Comparison of ENCODE assay signal across 8 cellular contexts in the genomic region with DNA sequence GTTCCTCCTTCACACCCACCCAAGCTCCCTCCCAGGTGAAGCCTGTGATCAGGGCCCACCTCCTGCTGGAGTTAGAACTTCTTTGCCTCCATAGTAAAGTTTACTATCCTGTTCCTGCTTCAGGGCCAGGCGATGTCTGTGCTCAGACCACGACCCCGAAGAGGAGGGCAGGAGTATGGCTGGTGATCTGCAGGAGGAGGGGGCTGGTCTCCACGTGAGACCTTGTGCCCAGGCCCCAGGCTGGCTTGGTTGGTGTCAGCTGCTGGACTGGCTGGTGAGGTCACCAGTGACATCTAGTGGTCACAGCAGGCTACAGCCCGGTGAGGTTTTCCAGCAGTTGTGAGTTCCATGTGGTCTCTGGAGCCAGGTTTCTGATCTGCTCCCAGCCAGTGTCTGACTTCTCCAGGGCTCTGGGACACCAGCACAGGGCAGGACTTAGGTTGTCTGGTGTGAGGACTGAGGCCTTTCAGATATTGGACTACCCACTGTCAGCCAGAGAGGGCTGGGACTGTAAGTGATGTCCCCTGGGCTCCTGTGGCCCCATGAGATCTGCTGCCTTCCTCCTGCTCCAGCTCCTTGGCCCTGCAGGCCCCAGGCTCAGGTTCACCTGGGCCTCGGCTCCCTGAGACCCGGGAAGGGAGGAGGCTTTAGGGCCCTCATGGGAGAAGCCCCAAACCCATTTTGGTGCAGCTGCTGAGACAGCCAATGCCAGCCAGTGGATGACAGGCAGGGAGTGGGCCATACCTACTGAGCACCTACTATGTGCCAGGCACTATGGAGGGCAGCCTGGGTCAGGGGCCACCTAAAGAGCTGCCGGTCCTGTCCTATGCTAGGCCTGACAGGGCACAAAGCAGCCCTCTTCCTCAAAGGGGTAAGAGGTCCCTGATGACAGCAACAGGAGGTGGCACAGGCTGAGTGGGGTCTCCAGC. TPM values are rescaled to one million over a fixed set of nuclear protein-coding genes. Genes with fewer than 3 reads are reported as not detected.
DNase-seq lines count a peak whose midpoint lies in the region; ATAC-seq lines count a peak whose summit lies in the region.

No MANE protein-coding gene starts in this region.

- H3K36me3 Mint-ChIP-seq in activated CD8-positive, alpha-beta memory T cell treated with anti-CD3 and anti-CD28 coated beads, Interleukin-2, amount 10 ng/mL, durations not matched to agents 7 days and 5 days, result no peaks in the 10 kb centered on the region

- no peaks in the 10 kb centered on the region for H3K9me3 Mint-ChIP-seq in activated CD8-positive, alpha-beta memory T cell treated with anti-CD3 and anti-CD28 coated beads, Interleukin-2, amount 10 ng/mL, durations not matched to agents 7 days and 5 days (ENCODE audit: low read depth)

- peaks cover 23% of the 10 kb centered on the region for H3K27me3 Mint-ChIP-seq in activated CD8-positive, alpha-beta memory T cell treated with anti-CD3 and anti-CD28 coated beads, Interleukin-2, amount 10 ng/mL, durations not matched to agents 7 days and 5 days

- H3K4me3 Mint-ChIP-seq in activated CD8-positive, alpha-beta memory T cell treated with anti-CD3 and anti-CD28 coated beads, Interleukin-2, amount 10 ng/mL, durations not matched to agents 7 days and 5 days, result no peak overlapping the region

- CTCF ChIA-PET in activated CD8-positive, alpha-beta memory T cell treated with anti-CD3 and anti-CD28 coated beads, Interleukin-2, amount 10 ng/mL, durations not matched to agents 7 days and 5 days (lab: Charles Lee), result interaction anchor here (0.6 to 7.8 kb wide), 20 partner anchors 9 to 894 kb away, joined by 3 to 106 read pairs (median 6); a partner anchor contains a TSS

- no peak overlapping the region for H3K27ac Mint-ChIP-seq in activated CD8-positive, alpha-beta memory T cell treated with anti-CD3 and anti-CD28 coated beads, Interleukin-2, amount 10 ng/mL, durations not matched to agents 7 days and 5 days

- H3K4me1 Mint-ChIP-seq in activated CD8-positive, alpha-beta memory T cell treated with anti-CD3 and anti-CD28 coated beads, Interleukin-2, amount 10 ng/mL, durations not matched to agents 7 days and 5 days, result no peaks in the 10 kb centered on the region

- DNase-seq in EL, result peak; percentile 71
- peak; percentile 17 for DNase-seq in NCI-H82 treated with DMSO at 0.1 percent for 48 hours (lab: John Stamatoyannopoulos, UW; ENCODE audit: unreplicated experiment)
- peak; percentile 74 for DNase-seq in activated CD8-positive, alpha-beta memory T cell treated with anti-CD3 and anti-CD28 coated beads, Interleukin-2, amount 10 ng/mL, durations not matched to agents 7 days and 5 days
- peak; percentile 89 for DNase-seq in epidermal melanocyte (ENCODE audit: insufficient read length, low spot score)
- peak; percentile 68 for DNase-seq in mucosa of gallbladder (ENCODE audit: low spot score)
- peak; percentile 67 for DNase-seq in stimulated activated naive CD8-positive, alpha-beta T cell treated with anti-CD3 and anti-CD28 coated beads, Interleukin-15, Interleukin-2, amounts not matched to agents 100 U/mL and 50 U/mL, for 24 hours

- ATAC-seq in HG03159 (IDR thresholded peaks at IDR 0.05; ENCODE audit: unreplicated experiment) (peak; percentile 53), GM21717 (IDR thresholded peaks at IDR 0.05; ENCODE audit: unreplicated experiment) (no peak)
- peak; percentile 84 for ATAC-seq in activated CD8-positive, alpha-beta memory T cell treated with anti-CD3 and anti-CD28 coated beads, Interleukin-2, amount 10 ng/mL, durations not matched to agents 7 days and 5 days
- peak; percentile 73 for ATAC-seq in stimulated activated naive CD8-positive, alpha-beta T cell treated with anti-CD3 and anti-CD28 coated beads, Interleukin-15, Interleukin-2, amounts not matched to agents 100 U/mL and 50 U/mL, for 24 hours

RNA-seq across cellular contexts. Expression of a gene that starts 6.0 kb away (rescaled TPM):
- not detected for total RNA-seq in activated CD8-positive, alpha-beta memory T cell treated with anti-CD3 and anti-CD28 coated beads, Interleukin-2, amount 10 ng/mL, durations not matched to agents 7 days and 5 days
- not detected for total RNA-seq in mucosa of gallbladder

RNA-seq across cellular contexts. Expression of a gene that starts 35.8 kb away (rescaled TPM):
- not detected for total RNA-seq in activated CD8-positive, alpha-beta memory T cell treated with anti-CD3 and anti-CD28 coated beads, Interleukin-2, amount 10 ng/mL, durations not matched to agents 7 days and 5 days
- not detected for total RNA-seq in mucosa of gallbladder

RNA-seq across cellular contexts. Expression of a gene that starts 44.0 kb away (rescaled TPM):
- not detected for total RNA-seq in activated CD8-positive, alpha-beta memory T cell treated with anti-CD3 and anti-CD28 coated beads, Interleukin-2, amount 10 ng/mL, durations not matched to agents 7 days and 5 days
- total RNA-seq in mucosa of gallbladder, result 0.35 TPM

Comparison
In these comparisons a context has a peak if more than half of its experiments do, and no peak if none do; other contexts are left out.
1. DNase-seq: peak in every context shown above with its lines; median percentile 89 in epidermal melanocyte; 74 in activated CD8-positive, alpha-beta memory T cell treated with anti-CD3 and anti-CD28 coated beads, Interleukin-2, amount 10 ng/mL, durations not matched to agents 7 days and 5 days; 71 in EL; 68 in mucosa of gallbladder; 67 in stimulated activated naive CD8-positive, alpha-beta T cell treated with anti-CD3 and anti-CD28 coated beads, Interleukin-15, Interleukin-2, amounts not matched to agents 100 U/mL and 50 U/mL, for 24 hours; 17 in NCI-H82 treated with DMSO at 0.1 percent for 48 hours.